1 cellular context compared by ENCODE assay signal in the genomic region with DNA sequence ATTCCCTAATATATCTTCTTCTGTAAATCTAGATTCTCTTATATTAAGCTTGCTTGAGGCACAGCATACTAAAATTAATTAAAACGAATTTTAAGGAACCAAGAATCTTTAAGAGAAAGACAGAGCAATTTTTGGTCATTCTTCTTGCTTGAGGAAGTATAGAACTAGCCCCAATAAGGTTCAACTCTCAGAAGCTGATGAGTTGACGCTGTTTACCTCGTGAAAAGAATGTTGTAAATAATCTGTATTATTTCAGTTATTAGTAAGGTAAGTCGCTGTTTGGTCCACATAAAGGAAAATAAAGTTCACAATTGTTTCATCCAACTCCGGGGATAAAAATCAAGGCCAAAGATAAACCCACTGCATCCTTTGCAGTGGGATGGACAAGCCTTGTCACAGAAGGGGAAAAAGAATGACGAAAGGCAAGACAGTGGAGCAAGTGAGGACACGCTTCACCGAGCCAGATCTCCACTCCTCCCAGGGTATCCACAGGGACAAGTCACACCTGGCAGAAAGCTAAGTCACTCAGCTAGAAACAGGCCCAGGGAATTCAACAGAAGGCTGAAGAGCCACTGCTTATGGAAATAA.
TF ChIP-seq lines count a peak whose summit lies in the region.

No MANE protein-coding gene starts in this region.

TF ChIP-seq in H1, 55 proteins besides CTCF, POLR2A, EP300 and RAD21:
- TF ChIP-seq SP2 (IDR thresholded peaks at IDR 0.05; ENCODE audit: low read length), result no peak
- TF ChIP-seq GABPA (IDR thresholded peaks at IDR 0.05; ENCODE audit: borderline replicate concordance, insufficient read depth, low read length), result no peak
